16 cellular contexts compared by ENCODE assay signal in genomic region chr20:52426856-52427255, GRCh38.
"Had no signal": no experiment of that assay in that cellular context is flagged by ENCODE, and none has a peak within 500 bp of the region (broad histone marks: within the 10 kb centered on the region; RNA-seq: fewer than 3 reads in every experiment).

No MANE protein-coding gene starts in this region.

- ATAC-seq: activated naive CD4-positive, alpha-beta T cell treated with anti-CD3 and anti-CD28 coated beads, Interleukin-2, amount 50 U/mL, for 72 hours; left lobe of liver; psoas muscle; right lobe of liver; stimulated activated naive B cell treated with anti-CD40 and anti-IgM and Interleukin-4, amounts not matched to agents 10 μg/mL and 1 μg/mL and 100 μg/mL, for 72 hours; T-helper 17 cell had no signal

- H3K9me3 ChIP-seq: esophagus muscularis mucosa, psoas muscle, right lobe of liver, transverse colon had no signal

- H3K4me3 ChIP-seq: esophagus muscularis mucosa, psoas muscle, right lobe of liver, transverse colon had no signal

- H3K27me3 ChIP-seq: esophagus muscularis mucosa, right lobe of liver, transverse colon had no signal

- DNase-seq: activated B cell treated with CpG ODN at 0.5 μM for 24 hours; activated CD4-positive, alpha-beta T cell treated with anti-CD3 and anti-CD28 coated beads, Interleukin-2, amount 10 ng/mL, durations not matched to agents 24 days and 14 days; activated CD8-positive, alpha-beta memory T cell treated with anti-CD3 and anti-CD28 coated beads for 24 hours; amniotic stem cell; dermis blood vessel endothelial cell; head of caudate nucleus; mammary epithelial cell; psoas muscle; right lobe of liver; stimulated activated naive B cell treated with anti-CD40 and anti-IgM and Interleukin-4, amounts not matched to agents 10 μg/mL and 1 μg/mL and 100 μg/mL, for 72 hours; substantia nigra; T-helper 17 cell; transverse colon had no signal

- H3K27ac ChIP-seq: esophagus muscularis mucosa, psoas muscle, right lobe of liver, transverse colon had no signal

- H3K36me3 ChIP-seq: esophagus muscularis mucosa, right lobe of liver, transverse colon had no signal

- H3K4me1 ChIP-seq: esophagus muscularis mucosa, psoas muscle, right lobe of liver, transverse colon had no signal
